ENCODE assay signal across 12 cellular contexts in genomic region chr15:63052128-63052826, GRCh38. TPM values are rescaled to one million over a fixed set of nuclear protein-coding genes. Genes with fewer than 3 reads are reported as not detected.
DNase-seq lines count a peak whose midpoint lies in the region; ATAC-seq and TF ChIP-seq lines count a peak whose summit lies in the region.
"Had no signal": no experiment of that assay in that cellular context is flagged by ENCODE, and none has a peak within 500 bp of the region (broad histone marks: within the 10 kb centered on the region; RNA-seq: fewer than 3 reads in every experiment).

No MANE protein-coding gene starts in this region.

- peaks cover 100% of the 10 kb centered on the region for H3K79me2 ChIP-seq in SK-N-SH (ENCODE audit: insufficient read depth)
- no peaks in the 10 kb centered on the region for H3K79me2 ChIP-seq in OCI-LY7 (ENCODE audit: insufficient read depth, low read depth, low read length)

- no peaks in the 10 kb centered on the region for H3K27me3 ChIP-seq in SK-N-SH (ENCODE audit: insufficient read depth)
- H3K27me3 ChIP-seq in right cardiac atrium (ENCODE audit: control insufficient read depth, insufficient read depth), result no peaks in the 10 kb centered on the region
- H3K27me3 ChIP-seq in sigmoid colon, result no peaks in the 10 kb centered on the region

- intact Hi-C loops in right cardiac atrium (cut with DNase I), result no loop called here
- intact Hi-C loops in sigmoid colon (cut with DNase I), result loop anchor here (10.0 kb wide), 1 partner anchor 553 kb away; no protein-coding TSS in a partner anchor
- intact Hi-C loops in OCI-LY7 (cut with micrococcal nuclease; ENCODE audit: unreplicated experiment), result no loop called here

- H3K9me3 ChIP-seq in SK-N-SH, result no peaks in the 10 kb centered on the region
- H3K9me3 ChIP-seq in right cardiac atrium (ENCODE audit: control insufficient read depth, low read length), result no peaks in the 10 kb centered on the region
- no peaks in the 10 kb centered on the region for H3K9me3 ChIP-seq in sigmoid colon
- H3K9me3 ChIP-seq in OCI-LY7 (ENCODE audit: low read length), result no peaks in the 10 kb centered on the region

- peak overlapping the region; percentile 91 to 93 for H3K27ac ChIP-seq in SK-N-SH (ENCODE audit: low read depth in 2 of 2, low read length in 1 of 2)
- peak overlapping the region; percentile 87 for H3K27ac ChIP-seq in right cardiac atrium (ENCODE audit: low read length)
- peak overlapping the region; percentile 97 to 99 (median 98) for H3K27ac ChIP-seq in sigmoid colon
- no peak overlapping the region for H3K27ac ChIP-seq in OCI-LY7 (ENCODE audit: low read depth, low read length, poor library complexity, severe bottlenecking)

- DNase-seq in ELF-1 (ENCODE audit: low read depth, low spot score), result peak; percentile 38
- DNase-seq in SK-N-SH, result no peak
- no peak for DNase-seq in right cardiac atrium
- no peak for DNase-seq in sigmoid colon
- no peak for DNase-seq in OCI-LY7 (ENCODE audit: low spot score)
- DNase-seq in NCI-H1105 (lab: John Stamatoyannopoulos, UW), result no peak
- no peak for DNase-seq in activated gamma-delta T cell treated with Interleukin-2 at 50 U/mL for 16 hours
- DNase-seq: activated CD8-positive, alpha-beta T cell treated with anti-CD3 and anti-CD28 coated beads, Interleukin-2, amount 10 ng/mL, durations not matched to agents 7 days and 5 days; CD4-positive, alpha-beta memory T cell; stimulated activated CD4-positive, alpha-beta T cell treated with anti-CD3 and anti-CD28 coated beads, Interleukin-12 subunit alpha, Interleukin-12 subunit beta, amount 100 ng/mL, for 4 hours had no signal

- WGBS in SK-N-SH (ENCODE audit: low lambda C conversion rate), result 88% methylated on average over 10 of the region's 10 CpGs
- WGBS in right cardiac atrium, result 66% methylated on average over 10 of the region's 10 CpGs
- WGBS in sigmoid colon, 2 donors, result 77 to 83% methylated on average over 10 of the region's 10 CpGs

- ATAC-seq in right cardiac atrium (no peak), HG03460 (IDR thresholded peaks at IDR 0.05; ENCODE audit: unreplicated experiment) (no peak)
- ATAC-seq: activated CD8-positive, alpha-beta T cell treated with anti-CD3 and anti-CD28 coated beads, Interleukin-2, amount 10 ng/mL, durations not matched to agents 7 days and 5 days; esophagus mucosa had no signal

- CTCF ChIA-PET in SK-N-SH (lab: Yijun Ruan, JAX), result interaction anchor here (1.0 to 3.8 kb wide), 4 partner anchors 14 to 42 kb away, joined by 3 to 19 read pairs (median 8); no protein-coding TSS in a partner anchor
- CTCF ChIA-PET in OCI-LY7 (lab: Charles Lee; ENCODE audit: unreplicated experiment), result no interaction called here

- H3K9ac ChIP-seq in SK-N-SH, result peak overlapping the region; percentile 99; the same call in 1 of the 2 replicates

- TF ChIP-seq CTCF in SK-N-SH (IDR thresholded peaks at IDR 0.05) (no peak), sigmoid colon (IDR thresholded peaks at IDR 0.05) (no peak), OCI-LY7 (conservative IDR thresholded peaks at IDR 0.05; ENCODE audit: low read length) (no peak)

- H3K4me2 ChIP-seq in SK-N-SH (peak overlapping the region; percentile 95), OCI-LY7 (ENCODE audit: low read length) (no peak overlapping the region)

- BruUV-seq in OCI-LY7 (replicated peaks; lab: Mats Ljungman, UMichigan), result no TSS peak

- H2AFZ ChIP-seq in SK-N-SH (ENCODE audit: low read depth), result no peak overlapping the region
- no peak overlapping the region for H2AFZ ChIP-seq in OCI-LY7 (ENCODE audit: low read length)

- no peaks in the 10 kb centered on the region for H3K9me2 ChIP-seq in SK-N-SH
- no peaks in the 10 kb centered on the region for H3K9me2 ChIP-seq in OCI-LY7 (ENCODE audit: insufficient read depth, low read length)

- H3K36me3 ChIP-seq in SK-N-SH (replicated peaks in 1 of 2; ENCODE audit: control insufficient read depth in 1 of 2, insufficient read depth in 2 of 2, low read length in 1 of 2) (peaks cover 59 to 81% of the 10 kb centered on the region in 2 experiments), sigmoid colon (peaks cover 7 to 42% (median 14%) of the 10 kb centered on the region in 4 donors), OCI-LY7 (ENCODE audit: insufficient read depth, low read length) (no peaks in the 10 kb centered on the region)

- POLR2A ChIA-PET in SK-N-SH (lab: Yijun Ruan, JAX) (no interaction called here), OCI-LY7 (lab: Charles Lee) (no interaction called here)

- H3K4me1 ChIP-seq in SK-N-SH (ENCODE audit: control insufficient read depth in 1 of 2, insufficient read depth in 2 of 2, low read depth in 1 of 2, low read length in 1 of 2) (peaks cover 60 to 76% of the 10 kb centered on the region in 2 experiments), right cardiac atrium (ENCODE audit: control insufficient read depth, insufficient read depth, low read length) (peaks cover 17% of the 10 kb centered on the region), sigmoid colon (peaks cover 0 to 91% (median 85%) of the 10 kb centered on the region in 4 donors), OCI-LY7 (ENCODE audit: insufficient read depth, low read length, poor library complexity, severe bottlenecking) (peaks cover 20% of the 10 kb centered on the region)

- H3F3A ChIP-seq in SK-N-SH (replicated peaks; ENCODE audit: insufficient read depth), result peaks cover 92% of the 10 kb centered on the region

- H4K20me1 ChIP-seq in SK-N-SH (ENCODE audit: insufficient read depth), result peaks cover 98% of the 10 kb centered on the region
- no peaks in the 10 kb centered on the region for H4K20me1 ChIP-seq in OCI-LY7 (ENCODE audit: insufficient read depth, low read length)

- TF ChIP-seq EP300 in SK-N-SH (IDR thresholded peaks at IDR 0.05; ENCODE audit: borderline replicate concordance in 1 of 2, low read depth in 1 of 2, low read length in 1 of 2) (no peak), sigmoid colon (IDR thresholded peaks at IDR 0.05) (no peak)

- no peak for TF ChIP-seq RAD21 in SK-N-SH (IDR thresholded peaks at IDR 0.05; ENCODE audit: low read length)

- H3K4me3 ChIP-seq in SK-N-SH (ENCODE audit: low read depth in 2 of 2, low read length in 1 of 2), result peak overlapping the region in 1 of 2 experiments; percentile 25; a peak in 2 of 4 replicates
- no peak overlapping the region for H3K4me3 ChIP-seq in right cardiac atrium (ENCODE audit: low read length)
- H3K4me3 ChIP-seq in sigmoid colon, result peak overlapping the region in 2 of 4 donors; percentile 25 to 90
- H3K4me3 ChIP-seq in OCI-LY7 (ENCODE audit: low read depth, low read length, poor library complexity, severe bottlenecking), result no peak overlapping the region

- no peak for TF ChIP-seq POLR2A in sigmoid colon (IDR thresholded peaks at IDR 0.05)

TF ChIP-seq in SK-N-SH, 30 proteins besides CTCF, POLR2A, EP300 and RAD21:
- no peak for TF ChIP-seq RFX5 (IDR thresholded peaks at IDR 0.05; ENCODE audit: low read length)
- TF ChIP-seq POLR2AphosphoS5 (IDR thresholded peaks at IDR 0.05; ENCODE audit: low read depth, low read length), result peak; percentile 6; the same call in 1 of the 2 replicates

RNA-seq across cellular contexts. Expression of gene TPM1, which starts 9.7 kb away (rescaled TPM):
- polyA plus RNA-seq in SK-N-SH (2012; rRNA removed) (1,371 and 1,764 TPM in 2 replicates), right cardiac atrium (10,076 TPM), sigmoid colon (100 to 1,000 TPM; 438 to 950 (median 563) TPM)
- 1,590 and 2,049 TPM in 2 replicates for polyA plus RNA-seq in SK-N-SH (2012; cell fraction: cytosol; rRNA removed)
- 2,523 and 2,991 TPM in 2 replicates for polyA plus RNA-seq in SK-N-SH (2012; cell fraction: nucleus; rRNA removed)
- total RNA-seq in right cardiac atrium (1,000 to 10,000 TPM; 6,360 to 7,970 (median 7,200) TPM), sigmoid colon (1,000 to 10,000 TPM; 2,634 to 4,179 (median 3,850) TPM), OCI-LY7 (2022) (19.3 and 19.7 TPM in 2 replicates)
- 19.9 and 20.7 TPM in 2 replicates for total RNA-seq in OCI-LY7 (2014; rRNA removed; shearing (Covaris generic))

Comparison
In these comparisons a context has a peak if more than half of its experiments do, and no peak if none do; other contexts are left out.
1. RNA of gene TPM1, which starts 9.7 kb away (total RNA-seq): 6,360 to 7,970 TPM in right cardiac atrium and 2,634 to 4,179 TPM in sigmoid colon; 19.3 to 20.7 TPM in OCI-LY7; every median in the first group is over 100 times any median in the second.